Comparison of ENCODE assay signal across 33 cellular contexts in genomic region chr16:69029121-69029520, GRCh38.
"Had no signal": no experiment of that assay in that cellular context is flagged by ENCODE, and none has a peak within 500 bp of the region (broad histone marks: within the 10 kb centered on the region; RNA-seq: fewer than 3 reads in every experiment).

No MANE protein-coding gene starts in this region.

- H3K36me3 ChIP-seq: adrenal gland, brain microvascular endothelial cell, breast epithelium had no signal

- H3K4me3 ChIP-seq: adrenal gland, body of pancreas, breast epithelium had no signal

- FAIRE-seq: astrocyte, TTC549 had no signal

- DNase-seq: activated B cell treated with CpG ODN at 0.5 μM for 24 hours; activated CD4-positive, alpha-beta memory T cell treated with anti-CD3 and anti-CD28 coated beads for 36 hours; activated CD4-positive, alpha-beta T cell treated with anti-CD3 and anti-CD28 coated beads for 4 hours; activated CD4-positive, alpha-beta T cell treated with anti-CD3 and anti-CD28 coated beads, Interleukin-2, amount 10 ng/mL, durations not matched to agents 24 days and 14 days; activated CD4-positive, alpha-beta T cell treated with anti-CD3 and anti-CD28 coated beads, Interleukin-2, amount 50 U/mL, for 1 hour; activated CD4-positive, alpha-beta T cell treated with anti-CD3 and anti-CD28 coated beads, Interleukin-2, amount 50 U/mL, for 4 hours; activated CD4-positive, CD25-positive, alpha-beta regulatory T cell treated with anti-CD3 and anti-CD28 coated beads, Interleukin-2, amount 50 U/mL, for 72 hours; activated CD8-positive, alpha-beta memory T cell treated with anti-CD3 and anti-CD28 coated beads, Interleukin-2, amount 50 U/mL, for 4 hours; activated CD8-positive, alpha-beta T cell treated with anti-CD3 and anti-CD28 coated beads for 36 hours; activated effector memory CD4-positive, alpha-beta T cell treated with anti-CD3 and anti-CD28 coated beads, Interleukin-2, amount 50 U/mL, for 16 hours; activated gamma-delta T cell treated with Interleukin-2 at 50 U/mL for 16 hours; activated naive CD4-positive, alpha-beta T cell; activated naive CD4-positive, alpha-beta T cell treated with anti-CD3 and anti-CD28 coated beads for 36 hours; activated naive CD4-positive, alpha-beta T cell treated with anti-CD3 and anti-CD28 coated beads, Interleukin-2, amount 50 U/mL, for 16 hours; activated naive CD8-positive, alpha-beta T cell treated with anti-CD3 and anti-CD28 coated beads for 36 hours; activated T-cell treated with anti-CD3 and anti-CD28 coated beads for 4 hours; activated T-cell treated with anti-CD3 and anti-CD28 coated beads, Interleukin-2, amount 50 U/mL, for 1 hour; activated T-cell treated with anti-CD3 and anti-CD28 coated beads, Interleukin-2, amount 50 U/mL, for 72 hours; adrenal gland; amniotic stem cell; aorta; body of pancreas; brain microvascular endothelial cell; central memory CD4-positive, alpha-beta T cell; T-helper 1 cell; T-helper 2 cell; T-helper 9 cell had no signal

- H3K4me1 ChIP-seq: adrenal gland, breast epithelium had no signal

- H3K27ac ChIP-seq: adrenal gland, body of pancreas, brain microvascular endothelial cell, breast epithelium, VCaP had no signal

- ATAC-seq: activated CD8-positive, alpha-beta T cell treated with anti-CD3 and anti-CD28 coated beads for 36 hours; activated naive CD4-positive, alpha-beta T cell treated with anti-CD3 and anti-CD28 coated beads, Interleukin-2, amount 50 U/mL, for 72 hours; activated T-cell treated with anti-CD3 and anti-CD28 coated beads, Interleukin-2, amount 50 U/mL, for 72 hours; activated T-helper 17 cell treated with anti-CD3 and anti-CD28 coated beads, Interleukin-2, amount 50 U/mL, for 72 hours; body of pancreas had no signal

- H3K27me3 ChIP-seq: adrenal gland, body of pancreas, brain microvascular endothelial cell, breast epithelium had no signal

- H3K9me3 ChIP-seq: adrenal gland, body of pancreas, breast epithelium had no signal
